25 cellular contexts compared by ENCODE assay signal in genomic region chr10:127055263-127055662, GRCh38.
"Had no signal": no experiment of that assay in that cellular context is flagged by ENCODE, and none has a peak within 500 bp of the region (broad histone marks: within the 10 kb centered on the region; RNA-seq: fewer than 3 reads in every experiment).

No MANE protein-coding gene starts in this region.

- ATAC-seq: activated CD8-positive, alpha-beta T cell treated with anti-CD3 and anti-CD28 coated beads for 36 hours; activated T-cell treated with anti-CD3 and anti-CD28 coated beads, Interleukin-2, amount 50 U/mL, for 4 hours; activated T-helper 17 cell treated with anti-CD3 and anti-CD28 coated beads, Interleukin-2, amount 50 U/mL, for 72 hours; esophagus mucosa had no signal

- H3K4me3 Mint-ChIP-seq: activated CD4-positive, alpha-beta T cell treated with anti-CD3 and anti-CD28 coated beads, Interleukin-2, amount 10 ng/mL, durations not matched to agents 7 days and 5 days; activated CD8-positive, alpha-beta T cell treated with anti-CD3 and anti-CD28 coated beads for 36 hours; activated naive CD8-positive, alpha-beta T cell; activated T-cell treated with anti-CD3 and anti-CD28 coated beads, Interleukin-2, amount 50 U/mL, for 4 hours; activated T-helper 17 cell treated with anti-CD3 and anti-CD28 coated beads, Interleukin-2, amount 50 U/mL, for 72 hours had no signal

- H3K4me3 ChIP-seq: colonic mucosa had no signal

- H3K27me3 Mint-ChIP-seq: activated CD4-positive, alpha-beta T cell treated with anti-CD3 and anti-CD28 coated beads, Interleukin-2, amount 10 ng/mL, durations not matched to agents 7 days and 5 days; activated CD8-positive, alpha-beta T cell treated with anti-CD3 and anti-CD28 coated beads for 36 hours; activated naive CD8-positive, alpha-beta T cell; activated T-helper 17 cell treated with anti-CD3 and anti-CD28 coated beads, Interleukin-2, amount 50 U/mL, for 72 hours had no signal

- H3K36me3 ChIP-seq: colonic mucosa had no signal

- H3K27ac Mint-ChIP-seq: activated CD4-positive, alpha-beta T cell treated with anti-CD3 and anti-CD28 coated beads, Interleukin-2, amount 10 ng/mL, durations not matched to agents 7 days and 5 days; activated CD8-positive, alpha-beta T cell treated with anti-CD3 and anti-CD28 coated beads for 36 hours; activated naive CD8-positive, alpha-beta T cell; activated T-helper 17 cell treated with anti-CD3 and anti-CD28 coated beads, Interleukin-2, amount 50 U/mL, for 72 hours had no signal

- H3K4me1 Mint-ChIP-seq: activated CD4-positive, alpha-beta T cell treated with anti-CD3 and anti-CD28 coated beads, Interleukin-2, amount 10 ng/mL, durations not matched to agents 7 days and 5 days; activated T-helper 17 cell treated with anti-CD3 and anti-CD28 coated beads, Interleukin-2, amount 50 U/mL, for 72 hours had no signal

- H3K36me3 Mint-ChIP-seq: activated naive CD8-positive, alpha-beta T cell had no signal

- H3K9me3 ChIP-seq: colonic mucosa had no signal

- DNase-seq: activated CD4-positive, alpha-beta T cell treated with anti-CD3 and anti-CD28 coated beads for 1 hour; activated CD4-positive, alpha-beta T cell treated with anti-CD3 and anti-CD28 coated beads for 4 hours; activated CD4-positive, alpha-beta T cell treated with anti-CD3 and anti-CD28 coated beads, Interleukin-2, amount 10 ng/mL, durations not matched to agents 7 days and 5 days; activated CD4-positive, alpha-beta T cell treated with anti-CD3 and anti-CD28 coated beads, Interleukin-2, amount 50 U/mL, for 4 hours; activated CD8-positive, alpha-beta memory T cell treated with anti-CD3 and anti-CD28 coated beads for 24 hours; activated CD8-positive, alpha-beta T cell treated with anti-CD3 and anti-CD28 coated beads for 36 hours; activated effector memory CD4-positive, alpha-beta T cell treated with Interleukin-2 at 50 U/mL for 16 hours; activated gamma-delta T cell treated with Interleukin-2 at 50 U/mL for 16 hours; activated naive CD4-positive, alpha-beta T cell treated with anti-CD3 and anti-CD28 coated beads, Interleukin-2, amount 50 U/mL, for 16 hours; activated naive CD4-positive, alpha-beta T cell treated with Interleukin-2 at 50 U/mL for 16 hours; activated T-cell treated with anti-CD3 and anti-CD28 coated beads, Interleukin-2, amount 50 U/mL, for 4 hours; amniotic stem cell; anterior cingulate cortex; caudate nucleus; cerebellar nuclear complex; colonic mucosa; effector CD8-positive, alpha-beta T cell; foreskin fibroblast; T-helper 2 cell had no signal

- H3K27me3 ChIP-seq: colonic mucosa had no signal

- FAIRE-seq: astrocyte, endometrium, frontal cortex had no signal

- H3K27ac ChIP-seq: colonic mucosa had no signal

- H3K4me1 ChIP-seq: colonic mucosa had no signal
